Comparison of ENCODE assay signal across 1 cellular context in the genomic region with DNA sequence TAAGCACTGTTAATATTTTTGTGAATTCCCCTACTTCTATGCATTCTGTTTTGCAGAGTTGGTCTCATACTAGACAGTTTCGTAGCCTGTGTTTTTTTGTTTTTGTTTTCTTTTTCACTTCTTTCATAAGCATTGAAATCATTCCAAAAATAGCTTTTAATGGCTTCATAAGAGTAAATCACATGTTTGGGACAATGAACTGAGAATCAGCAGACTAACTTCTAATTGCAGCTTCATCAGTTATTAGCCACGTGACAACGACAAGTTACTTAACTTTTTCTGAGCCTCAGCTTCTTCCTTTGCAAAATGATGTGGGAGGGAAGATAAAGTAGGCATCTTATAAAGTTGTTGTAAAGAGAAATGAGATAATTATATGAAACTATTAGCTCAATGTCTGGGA.
TF ChIP-seq lines count a peak whose summit lies in the region.

No MANE protein-coding gene starts in this region.

TF ChIP-seq in K562, 482 proteins besides CTCF, POLR2A, EP300 and RAD21 (continued from another document):
- TF ChIP-seq FOXK2 (conservative IDR thresholded peaks at IDR 0.05 in 1 of 2, IDR thresholded peaks at IDR 0.05 in 1 of 2; ENCODE audit: low read depth in 2 of 2), result no peak
- no peak for TF ChIP-seq MTA3 (IDR thresholded peaks at IDR 0.05; ENCODE audit: borderline replicate concordance)
- TF ChIP-seq MED1 (CRISPR knock-in tag; IDR thresholded peaks at IDR 0.05; ENCODE audit: borderline replicate concordance), result no peak
- TF ChIP-seq, protein P1, sequence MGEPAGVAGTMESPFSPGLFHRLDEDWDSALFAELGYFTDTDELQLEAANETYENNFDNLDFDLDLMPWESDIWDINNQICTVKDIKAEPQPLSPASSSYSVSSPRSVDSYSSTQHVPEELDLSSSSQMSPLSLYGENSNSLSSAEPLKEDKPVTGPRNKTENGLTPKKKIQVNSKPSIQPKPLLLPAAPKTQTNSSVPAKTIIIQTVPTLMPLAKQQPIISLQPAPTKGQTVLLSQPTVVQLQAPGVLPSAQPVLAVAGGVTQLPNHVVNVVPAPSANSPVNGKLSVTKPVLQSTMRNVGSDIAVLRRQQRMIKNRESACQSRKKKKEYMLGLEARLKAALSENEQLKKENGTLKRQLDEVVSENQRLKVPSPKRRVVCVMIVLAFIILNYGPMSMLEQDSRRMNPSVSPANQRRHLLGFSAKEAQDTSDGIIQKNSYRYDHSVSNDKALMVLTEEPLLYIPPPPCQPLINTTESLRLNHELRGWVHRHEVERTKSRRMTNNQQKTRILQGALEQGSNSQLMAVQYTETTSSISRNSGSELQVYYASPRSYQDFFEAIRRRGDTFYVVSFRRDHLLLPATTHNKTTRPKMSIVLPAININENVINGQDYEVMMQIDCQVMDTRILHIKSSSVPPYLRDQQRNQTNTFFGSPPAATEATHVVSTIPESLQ (CRISPR knock-in tag; IDR thresholded peaks at IDR 0.05), result no peak
- no peak for TF ChIP-seq SMAD4 (CRISPR knock-in tag; conservative IDR thresholded peaks at IDR 0.05)
- TF ChIP-seq, protein P2, sequence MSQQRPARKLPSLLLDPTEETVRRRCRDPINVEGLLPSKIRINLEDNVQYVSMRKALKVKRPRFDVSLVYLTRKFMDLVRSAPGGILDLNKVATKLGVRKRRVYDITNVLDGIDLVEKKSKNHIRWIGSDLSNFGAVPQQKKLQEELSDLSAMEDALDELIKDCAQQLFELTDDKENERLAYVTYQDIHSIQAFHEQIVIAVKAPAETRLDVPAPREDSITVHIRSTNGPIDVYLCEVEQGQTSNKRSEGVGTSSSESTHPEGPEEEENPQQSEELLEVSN (IDR thresholded peaks at IDR 0.05; ENCODE audit: borderline replicate concordance in 1 of 2, extremely low read depth in 1 of 2, insufficient read depth in 1 of 2, insufficient read length in 1 of 2, low read depth in 1 of 2, low read length in 1 of 2, poor library complexity in 1 of 2, severe bottlenecking in 1 of 2), result no peak
- no peak for TF ChIP-seq ZNF23 (CRISPR knock-in tag; IDR thresholded peaks at IDR 0.05)
- TF ChIP-seq, protein P3, sequence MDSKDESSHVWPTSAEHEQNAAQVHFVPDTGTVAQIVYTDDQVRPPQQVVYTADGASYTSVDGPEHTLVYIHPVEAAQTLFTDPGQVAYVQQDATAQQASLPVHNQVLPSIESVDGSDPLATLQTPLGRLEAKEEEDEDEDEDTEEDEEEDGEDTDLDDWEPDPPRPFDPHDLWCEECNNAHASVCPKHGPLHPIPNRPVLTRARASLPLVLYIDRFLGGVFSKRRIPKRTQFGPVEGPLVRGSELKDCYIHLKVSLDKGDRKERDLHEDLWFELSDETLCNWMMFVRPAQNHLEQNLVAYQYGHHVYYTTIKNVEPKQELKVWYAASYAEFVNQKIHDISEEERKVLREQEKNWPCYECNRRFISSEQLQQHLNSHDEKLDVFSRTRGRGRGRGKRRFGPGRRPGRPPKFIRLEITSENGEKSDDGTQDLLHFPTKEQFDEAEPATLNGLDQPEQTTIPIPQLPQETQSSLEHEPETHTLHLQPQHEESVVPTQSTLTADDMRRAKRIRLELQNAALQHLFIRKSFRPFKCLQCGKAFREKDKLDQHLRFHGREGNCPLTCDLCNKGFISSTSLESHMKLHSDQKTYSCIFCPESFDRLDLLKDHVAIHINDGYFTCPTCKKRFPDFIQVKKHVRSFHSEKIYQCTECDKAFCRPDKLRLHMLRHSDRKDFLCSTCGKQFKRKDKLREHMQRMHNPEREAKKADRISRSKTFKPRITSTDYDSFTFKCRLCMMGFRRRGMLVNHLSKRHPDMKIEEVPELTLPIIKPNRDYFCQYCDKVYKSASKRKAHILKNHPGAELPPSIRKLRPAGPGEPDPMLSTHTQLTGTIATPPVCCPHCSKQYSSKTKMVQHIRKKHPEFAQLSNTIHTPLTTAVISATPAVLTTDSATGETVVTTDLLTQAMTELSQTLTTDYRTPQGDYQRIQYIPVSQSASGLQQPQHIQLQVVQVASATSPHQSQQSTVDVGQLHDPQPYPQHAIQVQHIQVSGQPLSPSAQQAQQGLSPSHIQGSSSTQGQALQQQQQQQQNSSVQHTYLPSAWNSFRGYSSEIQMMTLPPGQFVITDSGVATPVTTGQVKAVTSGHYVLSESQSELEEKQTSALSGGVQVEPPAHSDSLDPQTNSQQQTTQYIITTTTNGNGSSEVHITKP (IDR thresholded peaks at IDR 0.05; ENCODE audit: partially characterized antibody), result no peak
- no peak for TF ChIP-seq BRD4 (IDR thresholded peaks at IDR 0.05)
- no peak for TF ChIP-seq POLR2H (tag; IDR thresholded peaks at IDR 0.05; ENCODE audit: low read depth)
- TF ChIP-seq, protein P4, sequence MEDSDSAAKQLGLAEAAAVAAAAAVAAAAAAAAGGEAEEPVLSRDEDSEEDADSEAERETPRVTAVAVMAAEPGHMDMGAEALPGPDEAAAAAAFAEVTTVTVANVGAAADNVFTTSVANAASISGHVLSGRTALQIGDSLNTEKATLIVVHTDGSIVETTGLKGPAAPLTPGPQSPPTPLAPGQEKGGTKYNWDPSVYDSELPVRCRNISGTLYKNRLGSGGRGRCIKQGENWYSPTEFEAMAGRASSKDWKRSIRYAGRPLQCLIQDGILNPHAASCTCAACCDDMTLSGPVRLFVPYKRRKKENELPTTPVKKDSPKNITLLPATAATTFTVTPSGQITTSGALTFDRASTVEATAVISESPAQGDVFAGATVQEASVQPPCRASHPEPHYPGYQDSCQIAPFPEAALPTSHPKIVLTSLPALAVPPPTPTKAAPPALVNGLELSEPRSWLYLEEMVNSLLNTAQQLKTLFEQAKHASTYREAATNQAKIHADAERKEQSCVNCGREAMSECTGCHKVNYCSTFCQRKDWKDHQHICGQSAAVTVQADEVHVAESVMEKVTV (CRISPR knock-in tag; IDR thresholded peaks at IDR 0.05), result no peak
- no peak for TF ChIP-seq HNRNPL (IDR thresholded peaks at IDR 0.05; ENCODE audit: low read depth, low read length)
- TF ChIP-seq ZNF24 (IDR thresholded peaks at IDR 0.05), result no peak
- TF ChIP-seq, protein P5, sequence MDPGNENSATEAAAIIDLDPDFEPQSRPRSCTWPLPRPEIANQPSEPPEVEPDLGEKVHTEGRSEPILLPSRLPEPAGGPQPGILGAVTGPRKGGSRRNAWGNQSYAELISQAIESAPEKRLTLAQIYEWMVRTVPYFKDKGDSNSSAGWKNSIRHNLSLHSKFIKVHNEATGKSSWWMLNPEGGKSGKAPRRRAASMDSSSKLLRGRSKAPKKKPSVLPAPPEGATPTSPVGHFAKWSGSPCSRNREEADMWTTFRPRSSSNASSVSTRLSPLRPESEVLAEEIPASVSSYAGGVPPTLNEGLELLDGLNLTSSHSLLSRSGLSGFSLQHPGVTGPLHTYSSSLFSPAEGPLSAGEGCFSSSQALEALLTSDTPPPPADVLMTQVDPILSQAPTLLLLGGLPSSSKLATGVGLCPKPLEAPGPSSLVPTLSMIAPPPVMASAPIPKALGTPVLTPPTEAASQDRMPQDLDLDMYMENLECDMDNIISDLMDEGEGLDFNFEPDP (CRISPR knock-in tag; IDR thresholded peaks at IDR 0.05), result no peak
